Comparison of ENCODE assay signal across 28 cellular contexts in the genomic region with DNA sequence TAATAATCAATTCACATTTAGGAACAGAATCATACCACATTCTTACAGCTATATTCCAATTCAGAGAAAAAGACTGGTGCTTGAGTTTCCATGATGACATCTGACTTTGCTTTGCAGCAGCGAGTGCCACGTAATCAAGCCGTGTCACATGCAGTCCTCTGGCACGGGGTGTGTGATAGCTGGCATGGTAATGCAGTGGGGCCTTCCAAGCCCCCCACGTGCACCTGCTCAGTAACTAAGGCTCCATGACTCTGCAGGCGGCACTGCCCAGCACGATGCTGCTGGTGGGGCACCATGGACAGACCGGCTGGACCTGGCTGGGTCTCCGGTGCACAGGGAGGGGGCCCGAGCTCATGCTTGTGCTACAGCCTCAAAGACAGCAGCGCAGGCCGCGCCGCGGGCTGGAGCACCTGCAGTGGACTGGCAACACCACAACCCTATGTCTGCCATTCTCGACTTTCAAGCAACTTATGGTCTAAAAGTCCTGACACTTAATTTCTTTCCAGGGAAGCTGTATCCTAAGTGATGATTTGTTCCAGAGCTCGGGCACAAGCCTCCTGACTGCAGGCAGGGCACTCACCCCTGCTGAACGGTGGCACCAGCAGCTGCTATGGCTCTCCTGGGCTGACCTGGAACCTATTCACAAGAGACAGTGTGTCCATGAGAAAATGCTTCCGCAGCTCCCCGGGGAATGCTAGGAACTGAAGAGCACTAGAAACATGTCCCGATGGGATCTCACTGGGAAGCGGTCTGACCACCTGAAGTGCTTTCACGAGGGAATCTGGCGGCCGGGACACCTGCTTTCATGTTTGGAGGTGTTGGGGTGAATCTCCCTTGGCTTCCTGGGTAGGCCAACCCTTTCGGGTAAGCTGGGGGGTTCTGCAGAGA.
DNase-seq lines count a peak whose midpoint lies in the region; ATAC-seq and TF ChIP-seq lines count a peak whose summit lies in the region.
"Had no signal": no experiment of that assay in that cellular context is flagged by ENCODE, and none has a peak within 500 bp of the region (broad histone marks: within the 10 kb centered on the region; RNA-seq: fewer than 3 reads in every experiment).

No MANE protein-coding gene starts in this region.

- no peak overlapping the region for H3K4me3 ChIP-seq in psoas muscle
- H3K4me3 ChIP-seq: colonic mucosa, heart right ventricle, sigmoid colon, stomach, tibial artery had no signal

- H3K36me3 ChIP-seq in psoas muscle (ENCODE audit: insufficient read depth in 1 of 2, low read depth in 1 of 2), result peaks cover 2 to 59% of the 10 kb centered on the region in 2 donors

- no peaks in the 10 kb centered on the region for H3K4me1 Mint-ChIP-seq in activated CD4-positive, alpha-beta memory T cell treated with anti-CD3 and anti-CD28 coated beads for 36 hours (ENCODE audit: low read depth)
- peaks cover 6% of the 10 kb centered on the region for H3K4me1 Mint-ChIP-seq in activated CD4-positive, alpha-beta memory T cell treated with anti-CD3 and anti-CD28 coated beads, Interleukin-2, amount 10 ng/mL, durations not matched to agents 7 days and 5 days
- H3K4me1 Mint-ChIP-seq: CD4-positive, CD25-positive, alpha-beta regulatory T cell had no signal

- intact Hi-C loops in activated CD4-positive, alpha-beta memory T cell treated with anti-CD3 and anti-CD28 coated beads for 36 hours (cut with micrococcal nuclease), result no loop called here
- intact Hi-C loops in psoas muscle (cut with DNase I), result no loop called here

- no peaks in the 10 kb centered on the region for H3K27me3 Mint-ChIP-seq in activated CD4-positive, alpha-beta memory T cell treated with anti-CD3 and anti-CD28 coated beads for 36 hours
- no peaks in the 10 kb centered on the region for H3K27me3 Mint-ChIP-seq in activated CD4-positive, alpha-beta memory T cell treated with anti-CD3 and anti-CD28 coated beads, Interleukin-2, amount 10 ng/mL, durations not matched to agents 7 days and 5 days
- H3K27me3 Mint-ChIP-seq: CD4-positive, CD25-positive, alpha-beta regulatory T cell; memory B cell had no signal

- in situ Hi-C loops in G401 (cut with HindIII; ENCODE audit: low sequenced_read_pairs), result no loop called here

- no peak overlapping the region for H3K27ac Mint-ChIP-seq in activated CD4-positive, alpha-beta memory T cell treated with anti-CD3 and anti-CD28 coated beads for 36 hours
- H3K27ac Mint-ChIP-seq in activated CD4-positive, alpha-beta memory T cell treated with anti-CD3 and anti-CD28 coated beads, Interleukin-2, amount 10 ng/mL, durations not matched to agents 7 days and 5 days, result no peak overlapping the region
- H3K27ac Mint-ChIP-seq: activated CD8-positive, alpha-beta T cell treated with anti-CD3 and anti-CD28 coated beads, Interleukin-2, amount 10 ng/mL, durations not matched to agents 7 days and 5 days; endodermal cell; memory B cell had no signal

- POLR2A ChIA-PET in activated CD4-positive, alpha-beta memory T cell treated with anti-CD3 and anti-CD28 coated beads for 36 hours (lab: Charles Lee), result no interaction called here
- POLR2A ChIA-PET in activated CD4-positive, alpha-beta memory T cell treated with anti-CD3 and anti-CD28 coated beads, Interleukin-2, amount 10 ng/mL, durations not matched to agents 7 days and 5 days (lab: Charles Lee), result interaction anchor here (1.1 to 3.9 kb wide), 3 partner anchors 9 to 51 kb away, joined by 3 to 19 read pairs (median 4); no protein-coding TSS in a partner anchor

- H3K4me3 Mint-ChIP-seq in activated CD4-positive, alpha-beta memory T cell treated with anti-CD3 and anti-CD28 coated beads for 36 hours, result no peak overlapping the region
- H3K4me3 Mint-ChIP-seq in activated CD4-positive, alpha-beta memory T cell treated with anti-CD3 and anti-CD28 coated beads, Interleukin-2, amount 10 ng/mL, durations not matched to agents 7 days and 5 days, result no peak overlapping the region
- H3K4me3 Mint-ChIP-seq: activated CD8-positive, alpha-beta T cell treated with anti-CD3 and anti-CD28 coated beads, Interleukin-2, amount 10 ng/mL, durations not matched to agents 7 days and 5 days; activated naive CD4-positive, alpha-beta T cell treated with anti-CD3 and anti-CD28 coated beads for 36 hours; endodermal cell; memory B cell had no signal

- H3K27ac ChIP-seq in caudate nucleus (ENCODE audit: low read depth, low read length), result peak overlapping the region; percentile 28
- peak overlapping the region; percentile 91 for H3K27ac ChIP-seq in psoas muscle
- H3K27ac ChIP-seq: brain microvascular endothelial cell, colonic mucosa, foreskin keratinocyte, heart right ventricle, sigmoid colon, stomach, tibial artery had no signal

- no peaks in the 10 kb centered on the region for H3K9me3 Mint-ChIP-seq in activated CD4-positive, alpha-beta memory T cell treated with anti-CD3 and anti-CD28 coated beads for 36 hours
- H3K9me3 Mint-ChIP-seq in activated CD4-positive, alpha-beta memory T cell treated with anti-CD3 and anti-CD28 coated beads, Interleukin-2, amount 10 ng/mL, durations not matched to agents 7 days and 5 days, result no peaks in the 10 kb centered on the region
- H3K9me3 Mint-ChIP-seq: activated naive CD4-positive, alpha-beta T cell treated with anti-CD3 and anti-CD28 coated beads for 36 hours; CD4-positive, CD25-positive, alpha-beta regulatory T cell; endodermal cell; memory B cell had no signal

- CTCF ChIA-PET in activated CD4-positive, alpha-beta memory T cell treated with anti-CD3 and anti-CD28 coated beads for 36 hours (lab: Charles Lee), result interaction anchor here (1.4 to 1.5 kb wide), 2 partner anchors 123 to 167 kb away, joined by 3 to 4 read pairs; no protein-coding TSS in a partner anchor
- CTCF ChIA-PET in activated CD4-positive, alpha-beta memory T cell treated with anti-CD3 and anti-CD28 coated beads, Interleukin-2, amount 10 ng/mL, durations not matched to agents 7 days and 5 days (lab: Charles Lee), result interaction anchor here (2.4 kb wide), 1 partner anchor 180 kb away, joined by 7 read pairs; no protein-coding TSS in a partner anchor

- 44 to 63% (median 48%) methylated on average over 26 of the region's 26 CpGs for WGBS in psoas muscle, 3 donors

- ATAC-seq in psoas muscle, result peak in 1 of 4 donors; percentile 20
- ATAC-seq in GM21723 (IDR thresholded peaks at IDR 0.05; ENCODE audit: unreplicated experiment), result no peak
- ATAC-seq: activated CD8-positive, alpha-beta T cell treated with anti-CD3 and anti-CD28 coated beads, Interleukin-2, amount 10 ng/mL, durations not matched to agents 7 days and 5 days; foreskin keratinocyte had no signal

- no peaks in the 10 kb centered on the region for H3K27me3 ChIP-seq in psoas muscle (ENCODE audit: insufficient read depth in 3 of 3, low read length in 2 of 3)
- H3K27me3 ChIP-seq: brain microvascular endothelial cell, colonic mucosa, foreskin keratinocyte, heart right ventricle, sigmoid colon, stomach, tibial artery had no signal

- peaks cover 63% of the 10 kb centered on the region for H3K36me3 Mint-ChIP-seq in activated CD4-positive, alpha-beta memory T cell treated with anti-CD3 and anti-CD28 coated beads for 36 hours
- H3K36me3 Mint-ChIP-seq in activated CD4-positive, alpha-beta memory T cell treated with anti-CD3 and anti-CD28 coated beads, Interleukin-2, amount 10 ng/mL, durations not matched to agents 7 days and 5 days (ENCODE audit: low read depth), result peaks cover 90% of the 10 kb centered on the region

- DNase-seq in activated CD4-positive, alpha-beta memory T cell treated with anti-CD3 and anti-CD28 coated beads for 36 hours, result peak; percentile 6
- DNase-seq in activated CD4-positive, alpha-beta memory T cell treated with anti-CD3 and anti-CD28 coated beads, Interleukin-2, amount 10 ng/mL, durations not matched to agents 7 days and 5 days, result no peak
- DNase-seq in G401 (ENCODE audit: low spot score), result peak; percentile 45
- DNase-seq in caudate nucleus (lab: John Stamatoyannopoulos, UW), result peak in 1 of 61 donors; percentile 47
- DNase-seq in psoas muscle, result peak in 1 of 2 donors; percentile 58
- DNase-seq in COLO668 (lab: John Stamatoyannopoulos, UW; ENCODE audit: unreplicated experiment), result no peak
- no peak for DNase-seq in dermis blood vessel endothelial cell
- DNase-seq: activated CD4-positive, CD25-positive, alpha-beta regulatory T cell treated with anti-CD3 and anti-CD28 coated beads, Interleukin-2, amount 50 U/mL, for 72 hours; activated CD8-positive, alpha-beta T cell treated with anti-CD3 and anti-CD28 coated beads, Interleukin-2, amount 10 ng/mL, durations not matched to agents 7 days and 5 days; activated naive CD4-positive, alpha-beta T cell treated with anti-CD3 and anti-CD28 coated beads for 36 hours; amniotic stem cell; brain microvascular endothelial cell; CD4-positive, CD25-positive, alpha-beta regulatory T cell; colonic mucosa; EL; foreskin keratinocyte; heart right ventricle; Kasumi-1; kidney glomerular epithelial cell; MV-4-11; NCI-H2227 treated with DMSO at 0.1 percent for 48 hours; sigmoid colon; stomach; T-helper 1 cell; tibial artery had no signal

- H3K9me3 ChIP-seq in psoas muscle, result no peaks in the 10 kb centered on the region
- H3K9me3 ChIP-seq: colonic mucosa, heart right ventricle, sigmoid colon, stomach, tibial artery had no signal

- no peak for TF ChIP-seq CTCF in psoas muscle (IDR thresholded peaks at IDR 0.05)

- peaks cover 73% of the 10 kb centered on the region for H3K4me1 ChIP-seq in psoas muscle
- H3K4me1 ChIP-seq: colonic mucosa, heart right ventricle had no signal

Comparison
In these comparisons a context has a peak if more than half of its experiments do, and no peak if none do; other contexts are left out.
1. DNase-seq: peak in activated CD4-positive, alpha-beta memory T cell treated with anti-CD3 and anti-CD28 coated beads for 36 hours (single experiment) and G401 (single experiment); none in activated CD4-positive, alpha-beta memory T cell treated with anti-CD3 and anti-CD28 coated beads, Interleukin-2, amount 10 ng/mL, durations not matched to agents 7 days and 5 days (single experiment), COLO668 (single experiment) and dermis blood vessel endothelial cell (single experiment).